In the genomic region with DNA sequence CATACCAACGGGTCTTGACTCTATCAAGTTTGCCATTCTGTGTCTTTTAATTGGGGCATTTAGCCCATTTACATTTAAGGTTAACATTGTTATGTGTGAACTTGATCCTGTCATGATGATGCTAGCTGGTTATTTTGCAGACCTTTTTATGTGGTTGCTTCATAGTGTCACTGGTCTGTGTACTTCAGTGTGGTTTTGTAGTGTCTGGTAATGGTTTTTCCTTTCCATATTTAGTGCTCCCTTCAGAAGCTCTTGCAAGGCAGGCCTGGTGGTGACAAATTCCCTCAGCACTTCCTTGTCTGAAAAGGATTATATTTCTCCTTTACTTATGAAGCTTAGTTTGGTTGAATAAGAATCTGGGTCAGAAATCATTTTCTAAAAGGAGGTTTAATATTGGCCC, we compare ENCODE assay signal across 19 cellular contexts.
"Had no signal": no experiment of that assay in that cellular context is flagged by ENCODE, and none has a peak within 500 bp of the region (broad histone marks: within the 10 kb centered on the region; RNA-seq: fewer than 3 reads in every experiment).

No MANE protein-coding gene starts in this region.

- H3K4me1 Mint-ChIP-seq: mesothelial cell of epicardium; naive thymus-derived CD4-positive, alpha-beta T cell had no signal

- H3K36me3 ChIP-seq: esophagus muscularis mucosa, gastroesophageal sphincter, heart right ventricle, left lung, lower lobe of right lung had no signal

- H3K4me3 ChIP-seq: coronary artery, dorsolateral prefrontal cortex, esophagus muscularis mucosa, gastroesophageal sphincter, heart right ventricle, left lung, lower lobe of right lung, mucosa of descending colon had no signal

- H3K27ac ChIP-seq: coronary artery, dorsolateral prefrontal cortex, esophagus muscularis mucosa, foreskin keratinocyte, gastroesophageal sphincter, heart right ventricle, left lung, lower lobe of right lung had no signal

- ATAC-seq: foreskin keratinocyte; gastroesophageal sphincter; heart right ventricle; left cardiac atrium; left lung; left ventricle myocardium superior; lower lobe of right lung; mucosa of descending colon; naive thymus-derived CD4-positive, alpha-beta T cell had no signal

- DNase-seq: dermis blood vessel endothelial cell; dorsolateral prefrontal cortex; effector CD4-positive, alpha-beta T cell; effector memory CD4-positive, alpha-beta T cell; foreskin keratinocyte; head of caudate nucleus; heart right ventricle; hippocampal formation; left cardiac atrium; left lung; left ventricle myocardium superior; lower lobe of right lung; mesenchymal stem cell; mucosa of descending colon; naive thymus-derived CD4-positive, alpha-beta T cell had no signal

- H3K4me3 Mint-ChIP-seq: mesothelial cell of epicardium; naive thymus-derived CD4-positive, alpha-beta T cell had no signal

- H3K9me3 ChIP-seq: lower lobe of right lung had no signal

- H3K27ac Mint-ChIP-seq: mesothelial cell of epicardium; naive thymus-derived CD4-positive, alpha-beta T cell had no signal

- H3K36me3 Mint-ChIP-seq: mesothelial cell of epicardium had no signal

- H3K4me1 ChIP-seq: esophagus muscularis mucosa, foreskin keratinocyte, gastroesophageal sphincter, heart right ventricle, left lung, lower lobe of right lung had no signal

- H3K27me3 ChIP-seq: esophagus muscularis mucosa, left lung had no signal
